16 cellular contexts compared by ENCODE assay signal in genomic region chr18:75127143-75128021, GRCh38.
DNase-seq lines count a peak whose midpoint lies in the region; ATAC-seq and TF ChIP-seq lines count a peak whose summit lies in the region.
"Had no signal": no experiment of that assay in that cellular context is flagged by ENCODE, and none has a peak within 500 bp of the region (broad histone marks: within the 10 kb centered on the region; RNA-seq: fewer than 3 reads in every experiment).

No MANE protein-coding gene starts in this region.

- H3K36me3 Mint-ChIP-seq in WTC11, result no peaks in the 10 kb centered on the region
- H3K36me3 Mint-ChIP-seq: CD4-positive, alpha-beta memory T cell had no signal

- H3K36me3 ChIP-seq in mucosa of rectum (ENCODE audit: control insufficient read depth in 2 of 2, insufficient read depth in 2 of 2, low read length in 2 of 2), result no peaks in the 10 kb centered on the region

- no peak overlapping the region for H3K4me3 ChIP-seq in mucosa of rectum (ENCODE audit: low read length in 2 of 2)
- H3K4me3 ChIP-seq: A549 had no signal

- 0 out of 2 replicates have a peak, but pooled peaks cover 3% of the 10 kb centered on the region for H3K4me1 Mint-ChIP-seq in WTC11

- H3K27me3 ChIP-seq in mucosa of rectum (ENCODE audit: control insufficient read depth in 2 of 2, insufficient read depth in 2 of 2, low read length in 2 of 2), result no peaks in the 10 kb centered on the region

- intact Hi-C loops in cardiac septum (cut with DNase I), result no loop called here
- intact Hi-C loops in Right ventricle myocardium superior (cut with DNase I), result no loop called here

- H3K4me3 Mint-ChIP-seq in WTC11, result no peak overlapping the region
- H3K4me3 Mint-ChIP-seq: CD4-positive, alpha-beta memory T cell had no signal

- CTCF ChIA-PET in WTC11 (lab: Charles Lee), result no interaction called here

- H3K27ac Mint-ChIP-seq in WTC11, result no peak overlapping the region

- no peak for ATAC-seq in Right ventricle myocardium superior (ENCODE audit: poor library complexity)
- no peak for ATAC-seq in WTC11
- no peak for ATAC-seq in HG03457 (IDR thresholded peaks at IDR 0.05; ENCODE audit: unreplicated experiment)
- ATAC-seq: A549 had no signal

- H3K9ac ChIP-seq in mucosa of rectum (ENCODE audit: low read depth in 1 of 2, low read length in 2 of 2), result no peak overlapping the region

- POLR2A ChIA-PET in WTC11 (lab: Charles Lee), result no interaction called here

- TF ChIP-seq CTCF in WTC11 (IDR thresholded peaks at IDR 0.05), result no peak

- no peaks in the 10 kb centered on the region for H3K27me3 Mint-ChIP-seq in WTC11 (ENCODE audit: low read depth)

- peaks cover 11 to 12% of the 10 kb centered on the region in 2 donors for H3K4me1 ChIP-seq in mucosa of rectum (ENCODE audit: control insufficient read depth in 2 of 2, insufficient read depth in 2 of 2, low read length in 2 of 2)
- H3K4me1 ChIP-seq: A549 had no signal

- peaks cover 7% of the 10 kb centered on the region for H3K9me3 Mint-ChIP-seq in WTC11

- H3K9me3 ChIP-seq in mucosa of rectum (ENCODE audit: control insufficient read depth in 2 of 2, low read length in 2 of 2), result no peaks in the 10 kb centered on the region
- H3K9me3 ChIP-seq: A549 had no signal

- H3K27ac ChIP-seq in mucosa of rectum (ENCODE audit: low read depth in 2 of 2, low read length in 2 of 2), result peak overlapping the region; percentile 22 to 63
- H3K27ac ChIP-seq: A549, VCaP had no signal

- DNase-seq in cardiac septum (ENCODE audit: low spot score) (peak; percentile 58), Right ventricle myocardium superior (no peak), ecto neural progenitor cell (ENCODE audit: low spot score) (peak; percentile 37), OCI-M2 (lab: John Stamatoyannopoulos, UW; ENCODE audit: unreplicated experiment) (no peak), WTC11 (ENCODE audit: low spot score) (no peak), NCI-H1092 (lab: John Stamatoyannopoulos, UW) (no peak)
- DNase-seq: activated effector memory CD4-positive, alpha-beta T cell treated with anti-CD3 and anti-CD28 coated beads, Interleukin-2, amount 50 U/mL, for 16 hours; CD4-positive, alpha-beta memory T cell; GDM1; NCI-H1694; NCI-H524; stimulated activated CD4-positive, alpha-beta T cell treated with anti-CD3 and anti-CD28 coated beads, Interleukin-12 subunit alpha, Interleukin-12 subunit beta, amount 100 ng/mL, for 4 hours had no signal

TF ChIP-seq in WTC11, 78 proteins besides CTCF, POLR2A, EP300 and RAD21:
- TF ChIP-seq ZNF396 (CRISPR knock-in tag; IDR thresholded peaks at IDR 0.05; ENCODE audit: borderline replicate concordance) (no peak), PRRX2 (CRISPR knock-in tag; IDR thresholded peaks at IDR 0.05) (no peak), ZNF219 (CRISPR knock-in tag; IDR thresholded peaks at IDR 0.05; ENCODE audit: borderline replicate concordance) (no peak), ELF4 (CRISPR knock-in tag; IDR thresholded peaks at IDR 0.05; ENCODE audit: low read depth) (no peak), NFATC4 (CRISPR knock-in tag; IDR thresholded peaks at IDR 0.05) (no peak), JAZF1 (CRISPR knock-in tag; IDR thresholded peaks at IDR 0.05) (no peak), ZNF425 (CRISPR knock-in tag; conservative IDR thresholded peaks at IDR 0.05) (no peak), RELA (CRISPR knock-in tag; IDR thresholded peaks at IDR 0.05; ENCODE audit: borderline replicate concordance) (no peak), MYBL2 (CRISPR knock-in tag; IDR thresholded peaks at IDR 0.05) (no peak)
- TF ChIP-seq, protein P1, sequence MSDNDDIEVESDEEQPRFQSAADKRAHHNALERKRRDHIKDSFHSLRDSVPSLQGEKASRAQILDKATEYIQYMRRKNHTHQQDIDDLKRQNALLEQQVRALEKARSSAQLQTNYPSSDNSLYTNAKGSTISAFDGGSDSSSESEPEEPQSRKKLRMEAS (CRISPR knock-in tag; IDR thresholded peaks at IDR 0.05), result no peak
- TF ChIP-seq, protein P2, sequence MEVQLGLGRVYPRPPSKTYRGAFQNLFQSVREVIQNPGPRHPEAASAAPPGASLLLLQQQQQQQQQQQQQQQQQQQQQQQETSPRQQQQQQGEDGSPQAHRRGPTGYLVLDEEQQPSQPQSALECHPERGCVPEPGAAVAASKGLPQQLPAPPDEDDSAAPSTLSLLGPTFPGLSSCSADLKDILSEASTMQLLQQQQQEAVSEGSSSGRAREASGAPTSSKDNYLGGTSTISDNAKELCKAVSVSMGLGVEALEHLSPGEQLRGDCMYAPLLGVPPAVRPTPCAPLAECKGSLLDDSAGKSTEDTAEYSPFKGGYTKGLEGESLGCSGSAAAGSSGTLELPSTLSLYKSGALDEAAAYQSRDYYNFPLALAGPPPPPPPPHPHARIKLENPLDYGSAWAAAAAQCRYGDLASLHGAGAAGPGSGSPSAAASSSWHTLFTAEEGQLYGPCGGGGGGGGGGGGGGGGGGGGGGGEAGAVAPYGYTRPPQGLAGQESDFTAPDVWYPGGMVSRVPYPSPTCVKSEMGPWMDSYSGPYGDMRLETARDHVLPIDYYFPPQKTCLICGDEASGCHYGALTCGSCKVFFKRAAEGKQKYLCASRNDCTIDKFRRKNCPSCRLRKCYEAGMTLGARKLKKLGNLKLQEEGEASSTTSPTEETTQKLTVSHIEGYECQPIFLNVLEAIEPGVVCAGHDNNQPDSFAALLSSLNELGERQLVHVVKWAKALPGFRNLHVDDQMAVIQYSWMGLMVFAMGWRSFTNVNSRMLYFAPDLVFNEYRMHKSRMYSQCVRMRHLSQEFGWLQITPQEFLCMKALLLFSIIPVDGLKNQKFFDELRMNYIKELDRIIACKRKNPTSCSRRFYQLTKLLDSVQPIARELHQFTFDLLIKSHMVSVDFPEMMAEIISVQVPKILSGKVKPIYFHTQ (CRISPR knock-in tag; IDR thresholded peaks at IDR 0.05), result no peak
- TF ChIP-seq, protein P3, sequence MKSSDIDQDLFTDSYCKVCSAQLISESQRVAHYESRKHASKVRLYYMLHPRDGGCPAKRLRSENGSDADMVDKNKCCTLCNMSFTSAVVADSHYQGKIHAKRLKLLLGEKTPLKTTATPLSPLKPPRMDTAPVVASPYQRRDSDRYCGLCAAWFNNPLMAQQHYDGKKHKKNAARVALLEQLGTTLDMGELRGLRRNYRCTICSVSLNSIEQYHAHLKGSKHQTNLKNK (CRISPR knock-in tag; IDR thresholded peaks at IDR 0.05), result no peak

Comparison
In these comparisons a context has a peak if more than half of its experiments do, and no peak if none do; other contexts are left out.
1. DNase-seq: peak in cardiac septum (single experiment) and ecto neural progenitor cell (single experiment); none in Right ventricle myocardium superior (single experiment), OCI-M2 (single experiment), WTC11 (single experiment) and NCI-H1092 (single experiment).